Comparison of ENCODE assay signal across 8 cellular contexts in genomic region chr6:3749390-3749978, GRCh38. TPM values are rescaled to one million over a fixed set of nuclear protein-coding genes. Genes with fewer than 3 reads are reported as not detected.
DNase-seq lines count a peak whose midpoint lies in the region; ATAC-seq, FAIRE-seq and TF ChIP-seq lines count a peak whose summit lies in the region.

No MANE protein-coding gene starts in this region.

- ATAC-seq in HepG2 (no peak), GM19467 (IDR thresholded peaks at IDR 0.05; ENCODE audit: unreplicated experiment) (no peak), GM19395 (IDR thresholded peaks at IDR 0.05; ENCODE audit: unreplicated experiment) (no peak), GM21381 (IDR thresholded peaks at IDR 0.05; ENCODE audit: unreplicated experiment) (no peak)

- CTCF ChIA-PET in HepG2 (lab: Yijun Ruan, JAX; ENCODE audit: low intra/inter-chr PET ratio, low total read pairs): interaction anchor here (2.3 kb wide), 2 partner anchors 183 to 242 kb away, joined by 12 to 17 read pairs; no protein-coding TSS in a partner anchor

- POLR2A ChIA-PET in HepG2 (lab: Yijun Ruan, JAX): interaction anchor here (0.8 to 3.3 kb wide), 28 partner anchors 10 to 498 kb away, joined by 3 to 37 read pairs (median 4); partner anchors contain the start of gene PSMG4

- peak; percentile 69 for DNase-seq in DMS53 (lab: John Stamatoyannopoulos, UW)
- DNase-seq in DMS53 treated with DMSO at 0.1 percent for 48 hours (lab: John Stamatoyannopoulos, UW; ENCODE audit: unreplicated experiment): no peak
- peak; percentile 28 for DNase-seq in astrocyte of the spinal cord (ENCODE audit: low read depth, low spot score)
- DNase-seq in HepG2 (ENCODE audit: low spot score): no peak
- DNase-seq in substantia nigra (lab: John Stamatoyannopoulos, UW): no peak

- H3K79me2 ChIP-seq in HepG2 (ENCODE audit: insufficient read depth, low read length): peaks cover 62% of the 10 kb centered on the region

- no peak overlapping the region for H2AFZ ChIP-seq in HepG2 (ENCODE audit: low read length)

- WGBS in HepG2 (ENCODE audit: low lambda C conversion rate): 56% methylated on average over 22 of the region's 22 CpGs

- intact Hi-C loops in HepG2 (cut with micrococcal nuclease; ENCODE audit: unreplicated experiment): loop anchor here (2.0 kb wide), 1 partner anchor 39 kb away; no protein-coding TSS in a partner anchor

- no peaks in the 10 kb centered on the region for H3K9me3 ChIP-seq in HepG2 (ENCODE audit: low read length)

- H3K4me2 ChIP-seq in HepG2 (ENCODE audit: low read depth, low read length): peak overlapping the region; percentile 93

- H4K20me1 ChIP-seq in HepG2 (ENCODE audit: insufficient read depth, low read length): peaks cover 33% of the 10 kb centered on the region

- peak overlapping the region; percentile 76 for H3K4me3 ChIP-seq in astrocyte of the spinal cord (ENCODE audit: low read depth, low read length)
- peak overlapping the region; percentile 71 to 81 (median 76) for H3K4me3 ChIP-seq in HepG2 (replicated peaks in 1 of 3; ENCODE audit: insufficient read depth in 1 of 3, low read depth in 2 of 3, low read length in 3 of 3)

- FAIRE-seq in HepG2 (lab: Jason Lieb, UNC): peak; percentile 12

- peaks cover 7 to 20% of the 10 kb centered on the region in 2 experiments; a peak in 3 of 5 replicates for H3K36me3 ChIP-seq in HepG2 (replicated peaks in 1 of 2; ENCODE audit: control insufficient read depth in 1 of 2, insufficient read depth in 2 of 2, low read length in 2 of 2)

- TF ChIP-seq POLR2A in HepG2 (IDR thresholded peaks at IDR 0.05; ENCODE audit: insufficient read depth in 1 of 2, low read depth in 2 of 2, low read length in 2 of 2): peak in 1 of 2 experiments; percentile 34; a peak in 1 of 4 replicates

- TF ChIP-seq EP300 in HepG2 (IDR thresholded peaks at IDR 0.05; ENCODE audit: low read depth in 2 of 2, low read length in 2 of 2): no peak
- no peak for TF ChIP-seq EP300 in HepG2 (CRISPR knock-in tag; IDR thresholded peaks at IDR 0.05; ENCODE audit: borderline replicate concordance)

- peaks cover 76% of the 10 kb centered on the region for H3K4me1 ChIP-seq in HepG2 (ENCODE audit: insufficient read depth, low read length)

- TF ChIP-seq CTCF in astrocyte of the spinal cord (IDR thresholded peaks at IDR 0.05; ENCODE audit: low read depth, low read length): no peak
- TF ChIP-seq CTCF in HepG2 (CRISPR knock-in tag; IDR thresholded peaks at IDR 0.05): no peak

- H3K27ac ChIP-seq in HepG2 (ENCODE audit: extremely low read length, insufficient read depth, low read length) (peak overlapping the region; percentile 78), substantia nigra (ENCODE audit: low read depth, low read length, poor library complexity, severe bottlenecking) (peak overlapping the region; percentile 74)

- in situ Hi-C loops in astrocyte of the spinal cord (cut with HindIII; ENCODE audit: low sequenced_read_pairs) (no loop called here), HepG2 (cut with HindIII; ENCODE audit: extremely low pct_ligation_motif_present, low pct_unique_long_range_greater_than_20kb) (loop anchor here (5.0 kb wide), 2 partner anchors 78 to 138 kb away; no protein-coding TSS in a partner anchor)

- no peaks in the 10 kb centered on the region for H3K27me3 ChIP-seq in HepG2 (ENCODE audit: control insufficient read depth in 1 of 2, insufficient read depth in 2 of 2, low read length in 2 of 2)

- no TSS peak for BruUV-seq in HepG2 (replicated peaks; lab: Mats Ljungman, UMichigan)

- TF ChIP-seq RAD21 in HepG2 (CRISPR knock-in tag; IDR thresholded peaks at IDR 0.05): no peak

- peak overlapping the region; percentile 85 for H3K9ac ChIP-seq in HepG2 (ENCODE audit: insufficient read depth, low read depth, low read length)

TF ChIP-seq in HepG2, 621 proteins besides CTCF, POLR2A, EP300 and RAD21 (continues in another document):
- TF ChIP-seq GATAD1 (CRISPR knock-in tag; IDR thresholded peaks at IDR 0.05): 0 out of 2 replicates have a peak, but pooled peaks have one; percentile 3
- TF ChIP-seq GFI1 (CRISPR knock-in tag; IDR thresholded peaks at IDR 0.05; ENCODE audit: borderline replicate concordance): 0 out of 2 replicates have a peak, but pooled peaks have one; percentile 41
- TF ChIP-seq ZBTB33 (CRISPR knock-in tag; IDR thresholded peaks at IDR 0.05): peak; percentile 80
- TF ChIP-seq CBFB (CRISPR knock-in tag; IDR thresholded peaks at IDR 0.05): peak; percentile 58; the same call in 1 of the 2 replicates
- TF ChIP-seq, protein P1, sequence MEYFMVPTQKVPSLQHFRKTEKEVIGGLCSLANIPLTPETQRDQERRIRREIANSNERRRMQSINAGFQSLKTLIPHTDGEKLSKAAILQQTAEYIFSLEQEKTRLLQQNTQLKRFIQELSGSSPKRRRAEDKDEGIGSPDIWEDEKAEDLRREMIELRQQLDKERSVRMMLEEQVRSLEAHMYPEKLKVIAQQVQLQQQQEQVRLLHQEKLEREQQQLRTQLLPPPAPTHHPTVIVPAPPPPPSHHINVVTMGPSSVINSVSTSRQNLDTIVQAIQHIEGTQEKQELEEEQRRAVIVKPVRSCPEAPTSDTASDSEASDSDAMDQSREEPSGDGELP (IDR thresholded peaks at IDR 0.05; ENCODE audit: borderline replicate concordance, low read depth): peak; percentile 79; the same call in 1 of the 2 replicates
- TF ChIP-seq ZNF354B (CRISPR knock-in tag; IDR thresholded peaks at IDR 0.05): no peak
- TF ChIP-seq ZNF572 (CRISPR knock-in tag; IDR thresholded peaks at IDR 0.05): 0 out of 2 replicates have a peak, but pooled peaks have one; percentile 50
- peak; percentile 51 for TF ChIP-seq SAP130 (CRISPR knock-in tag; IDR thresholded peaks at IDR 0.05; ENCODE audit: low read depth)
- TF ChIP-seq ZNF552 (CRISPR knock-in tag; IDR thresholded peaks at IDR 0.05; ENCODE audit: borderline replicate concordance): no peak
- peak; percentile 94 for TF ChIP-seq ZBTB38 (CRISPR knock-in tag; IDR thresholded peaks at IDR 0.05)
- TF ChIP-seq ZMAT3 (CRISPR knock-in tag; conservative IDR thresholded peaks at IDR 0.05): 0 out of 2 replicates have a peak, but pooled peaks have one; percentile 4
- TF ChIP-seq, protein P2, sequence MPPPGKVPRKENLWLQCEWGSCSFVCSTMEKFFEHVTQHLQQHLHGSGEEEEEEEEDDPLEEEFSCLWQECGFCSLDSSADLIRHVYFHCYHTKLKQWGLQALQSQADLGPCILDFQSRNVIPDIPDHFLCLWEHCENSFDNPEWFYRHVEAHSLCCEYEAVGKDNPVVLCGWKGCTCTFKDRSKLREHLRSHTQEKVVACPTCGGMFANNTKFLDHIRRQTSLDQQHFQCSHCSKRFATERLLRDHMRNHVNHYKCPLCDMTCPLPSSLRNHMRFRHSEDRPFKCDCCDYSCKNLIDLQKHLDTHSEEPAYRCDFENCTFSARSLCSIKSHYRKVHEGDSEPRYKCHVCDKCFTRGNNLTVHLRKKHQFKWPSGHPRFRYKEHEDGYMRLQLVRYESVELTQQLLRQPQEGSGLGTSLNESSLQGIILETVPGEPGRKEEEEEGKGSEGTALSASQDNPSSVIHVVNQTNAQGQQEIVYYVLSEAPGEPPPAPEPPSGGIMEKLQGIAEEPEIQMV (CRISPR knock-in tag; IDR thresholded peaks at IDR 0.05; ENCODE audit: low read depth): 0 out of 2 replicates have a peak, but pooled peaks have one; percentile 14
- 0 out of 2 replicates have a peak, but pooled peaks have one; percentile 17 for TF ChIP-seq MEIS1 (CRISPR knock-in tag; IDR thresholded peaks at IDR 0.05; ENCODE audit: borderline replicate concordance)

RNA-seq across cellular contexts. Expression of gene PXDC1, which starts 2.0 kb away (rescaled TPM):
- total RNA-seq in HepG2 (2016; rRNA removed; fragmentation: Illumina TruSeq; extraction: Trizol): 28.6 and 32.4 TPM in 2 replicates
- 21.2 and 24.5 TPM in 2 replicates for total RNA-seq in HepG2 (2016; cell fraction: cytosol; rRNA removed; fragmentation: Illumina TruSeq; extraction: Trizol; ENCODE audit: low read depth)
- total RNA-seq in HepG2 (2016; cell fraction: insoluble cytoplasmic fraction; rRNA removed; fragmentation: Illumina TruSeq; extraction: Trizol): 22.4 and 30.7 TPM in 2 replicates
- total RNA-seq in HepG2 (2016; cell fraction: membrane; rRNA removed; fragmentation: Illumina TruSeq; extraction: Trizol): 51.6 and 61.1 TPM in 2 replicates
- total RNA-seq in HepG2 (2016; cell fraction: nucleus; rRNA removed; fragmentation: Illumina TruSeq; extraction: Trizol): 21.9 and 23.1 TPM in 2 replicates
- polyA plus RNA-seq in HepG2 (2011; rRNA removed): 34.7 and 36.2 TPM in 2 replicates
- polyA plus RNA-seq in HepG2 (2011; cell fraction: cytosol; rRNA removed): 22.9 and 28.7 TPM in 2 replicates
- 25.6 and 30.8 TPM in 2 replicates for polyA plus RNA-seq in HepG2 (2011; cell fraction: nucleus; rRNA removed)
- 41.2 and 50.7 TPM in 2 replicates for polyA plus RNA-seq in HepG2 (2012)
- 23.8 and 29.3 TPM in 2 replicates for polyA plus RNA-seq in HepG2 (2016; cell fraction: cytosol; fragmentation: Illumina TruSeq; extraction: Trizol; ENCODE audit: low read depth)
- 31.8 and 38.3 TPM in 2 replicates for polyA plus RNA-seq in HepG2 (2016; cell fraction: insoluble cytoplasmic fraction; fragmentation: Illumina TruSeq; extraction: Trizol; ENCODE audit: low read depth)
- polyA plus RNA-seq in HepG2 (2016; cell fraction: membrane; fragmentation: Illumina TruSeq; extraction: Trizol; ENCODE audit: low read depth): 53.7 and 59.4 TPM in 2 replicates
- polyA plus RNA-seq in HepG2 (2016; cell fraction: nucleus; fragmentation: Illumina TruSeq; extraction: Trizol; ENCODE audit: insufficient read depth, low read depth): 39.1 and 43.2 TPM in 2 replicates
- polyA minus RNA-seq in HepG2 (2011; rRNA and poly(A)+ RNA removed; ENCODE audit: low replicate concordance): 3.0 and 49.7 TPM in 2 replicates
- polyA minus RNA-seq in HepG2 (2011; cell fraction: cytosol; rRNA and poly(A)+ RNA removed): 24.8 and 27.3 TPM in 2 replicates
- 11.2 and 12.4 TPM in 2 replicates for polyA minus RNA-seq in HepG2 (2011; cell fraction: nucleus; rRNA and poly(A)+ RNA removed)

Comparison
In these comparisons a context has a peak if more than half of its experiments do, and no peak if none do; other contexts are left out.
1. DNase-seq: peak in DMS53 (single experiment) and astrocyte of the spinal cord (single experiment); none in DMS53 treated with DMSO at 0.1 percent for 48 hours (single experiment), HepG2 (single experiment) and substantia nigra (0 of 49).